In genomic region chr4:109172301-109172700, GRCh38 we compare ENCODE assay signal across 28 cellular contexts.
"Had no signal": no experiment of that assay in that cellular context is flagged by ENCODE, and none has a peak within 500 bp of the region (broad histone marks: within the 10 kb centered on the region; RNA-seq: fewer than 3 reads in every experiment).

No MANE protein-coding gene starts in this region.

- H3K4me3 Mint-ChIP-seq: natural killer cell treated with Interleukin-12 subunit alpha and Interleukin-12 subunit beta and Interleukin-15 and Interleukin-18, amount 100 ng/mL, for 72 hours; nephron progenitor cell; neural crest cell; stimulated activated effector memory CD8-positive, alpha-beta T cell treated with anti-CD3 and anti-CD28 coated beads, Interleukin-12 subunit alpha, Interleukin-12 subunit beta, amount 100 ng/mL, for 72 hours; stimulated activated naive B cell treated with anti-CD40 and anti-IgM and Interleukin-4, amounts not matched to agents 10 μg/mL and 1 μg/mL and 100 μg/mL, for 72 hours; stimulated activated naive CD8-positive, alpha-beta T cell treated with anti-CD3 and anti-CD28 coated beads, Interleukin-15, Interleukin-2, amounts not matched to agents 100 ng/mL and 50 ng/mL, for 24 hours had no signal

- H3K4me1 ChIP-seq: pancreas, prostate gland, right lobe of liver, sigmoid colon, stomach, thyroid gland, tibial nerve, upper lobe of left lung, vagina had no signal

- H3K27ac ChIP-seq: neutrophil, pancreas, prostate gland, right lobe of liver, sigmoid colon, stomach, thoracic aorta, thyroid gland, tibial nerve, upper lobe of left lung, vagina had no signal

- H3K27ac Mint-ChIP-seq: natural killer cell treated with Interleukin-12 subunit alpha and Interleukin-12 subunit beta and Interleukin-15 and Interleukin-18, amount 100 ng/mL, for 72 hours; nephron progenitor cell; stimulated activated effector memory CD8-positive, alpha-beta T cell treated with anti-CD3 and anti-CD28 coated beads, Interleukin-12 subunit alpha, Interleukin-12 subunit beta, amount 100 ng/mL, for 72 hours; stimulated activated naive B cell treated with anti-CD40 and anti-IgM and Interleukin-4, amounts not matched to agents 10 μg/mL and 1 μg/mL and 100 μg/mL, for 72 hours; stimulated activated naive CD8-positive, alpha-beta T cell treated with anti-CD3 and anti-CD28 coated beads, Interleukin-15, Interleukin-2, amounts not matched to agents 100 ng/mL and 50 ng/mL, for 24 hours had no signal

- H3K36me3 ChIP-seq: neutrophil, pancreas, prostate gland, right lobe of liver, sigmoid colon, stomach, thoracic aorta, thyroid gland, tibial nerve, upper lobe of left lung, vagina had no signal

- H3K36me3 Mint-ChIP-seq: natural killer cell treated with Interleukin-12 subunit alpha and Interleukin-12 subunit beta and Interleukin-15 and Interleukin-18, amount 100 ng/mL, for 72 hours; stimulated activated effector memory CD8-positive, alpha-beta T cell treated with anti-CD3 and anti-CD28 coated beads, Interleukin-12 subunit alpha, Interleukin-12 subunit beta, amount 100 ng/mL, for 72 hours; stimulated activated naive B cell treated with anti-CD40 and anti-IgM and Interleukin-4, amounts not matched to agents 10 μg/mL and 1 μg/mL and 100 μg/mL, for 72 hours had no signal

- H3K27me3 ChIP-seq: neutrophil, pancreas, right lobe of liver, sigmoid colon, stomach, thyroid gland, tibial nerve, upper lobe of left lung, vagina had no signal

- H3K9me3 Mint-ChIP-seq: natural killer cell treated with Interleukin-12 subunit alpha and Interleukin-12 subunit beta and Interleukin-15 and Interleukin-18, amount 100 ng/mL, for 72 hours; nephron progenitor cell; neural crest cell; stimulated activated effector memory CD8-positive, alpha-beta T cell treated with anti-CD3 and anti-CD28 coated beads, Interleukin-12 subunit alpha, Interleukin-12 subunit beta, amount 100 ng/mL, for 72 hours; stimulated activated naive B cell treated with anti-CD40 and anti-IgM and Interleukin-4, amounts not matched to agents 10 μg/mL and 1 μg/mL and 100 μg/mL, for 72 hours; stimulated activated naive CD8-positive, alpha-beta T cell treated with anti-CD3 and anti-CD28 coated beads, Interleukin-15, Interleukin-2, amounts not matched to agents 100 ng/mL and 50 ng/mL, for 24 hours had no signal

- FAIRE-seq: pancreas, small intestine, urothelium cell line had no signal

- H3K4me3 ChIP-seq: pancreas, prostate gland, right lobe of liver, sigmoid colon, stomach, thoracic aorta, thyroid gland, tibial nerve, upper lobe of left lung, vagina had no signal

- H3K4me1 Mint-ChIP-seq: stimulated activated effector memory CD8-positive, alpha-beta T cell treated with anti-CD3 and anti-CD28 coated beads, Interleukin-12 subunit alpha, Interleukin-12 subunit beta, amount 100 ng/mL, for 72 hours; stimulated activated naive B cell treated with anti-CD40 and anti-IgM and Interleukin-4, amounts not matched to agents 10 μg/mL and 1 μg/mL and 100 μg/mL, for 72 hours had no signal

- H3K9me3 ChIP-seq: neutrophil, pancreas, prostate gland, right lobe of liver, sigmoid colon, stomach, thoracic aorta, thyroid gland, tibial nerve, upper lobe of left lung, vagina had no signal

- DNase-seq: nephron progenitor cell; nucleus accumbens; pancreas; retina; right cardiac atrium; right lobe of liver; sigmoid colon; small intestine; stimulated activated CD4-positive, alpha-beta T cell treated with anti-CD3 and anti-CD28 coated beads, Interleukin-15, amount 100 ng/mL, for 24 hours; stimulated activated CD4-positive, alpha-beta T cell treated with anti-CD3 and anti-CD28 coated beads, Interleukin-2, amount 100 ng/mL, for 24 hours; stimulated activated CD4-positive, alpha-beta T cell treated with anti-CD3 and anti-CD28 coated beads, Interleukin-2, amount 100 ng/mL, for 48 hours; stimulated activated CD4-positive, alpha-beta T cell treated with anti-CD3 and anti-CD28 coated beads, Interleukin-4, amount 100 ng/mL, for 24 hours; stimulated activated naive B cell treated with anti-CD40 and anti-IgM and Interleukin-4, amounts not matched to agents 10 μg/mL and 1 μg/mL and 100 μg/mL, for 72 hours; stimulated activated naive CD4-positive, alpha-beta T cell treated with Interleukin-2 at 50 U/mL for 16 hours; stomach; thyroid gland; trophoblast cell; upper lobe of left lung had no signal

- ATAC-seq: natural killer cell treated with Interleukin-12 subunit alpha and Interleukin-12 subunit beta and Interleukin-15 and Interleukin-18, amount 100 ng/mL, for 72 hours; pancreas; right cardiac atrium; right lobe of liver; stimulated activated effector memory CD8-positive, alpha-beta T cell treated with anti-CD3 and anti-CD28 coated beads, Interleukin-12 subunit alpha, Interleukin-12 subunit beta, amount 100 ng/mL, for 72 hours; stimulated activated naive B cell treated with anti-CD40 and anti-IgM and Interleukin-4, amounts not matched to agents 10 μg/mL and 1 μg/mL and 100 μg/mL, for 72 hours had no signal
